10 cellular contexts compared by ENCODE assay signal in the genomic region with DNA sequence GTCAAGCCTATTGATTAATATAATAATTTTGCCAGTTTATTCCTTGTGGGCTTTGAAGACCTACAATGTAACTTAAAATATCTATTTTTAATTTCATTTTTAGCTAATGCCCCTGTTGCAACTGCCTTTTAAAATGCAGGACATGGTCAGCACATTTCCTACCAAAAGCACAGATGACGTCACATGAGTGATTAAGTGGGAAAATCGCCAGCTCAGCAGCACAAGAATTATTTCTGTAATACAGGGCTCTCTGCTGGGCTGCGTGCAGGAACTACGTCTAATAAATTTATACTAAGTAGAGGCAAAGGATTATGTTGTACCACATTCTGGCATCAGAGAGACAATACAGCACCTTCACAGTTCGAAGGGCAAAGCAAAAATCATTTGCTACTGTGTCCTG. TPM values are rescaled to one million over a fixed set of nuclear protein-coding genes. Genes with fewer than 3 reads are reported as not detected.
DNase-seq lines count a peak whose midpoint lies in the region; TF ChIP-seq lines count a peak whose summit lies in the region.
"Had no signal": no experiment of that assay in that cellular context is flagged by ENCODE, and none has a peak within 500 bp of the region (broad histone marks: within the 10 kb centered on the region; RNA-seq: fewer than 3 reads in every experiment).

No MANE protein-coding gene starts in this region.

- H3K27me3 Mint-ChIP-seq in glutamatergic neuron (ENCODE audit: unreplicated experiment), result peaks cover 2% of the 10 kb centered on the region
- H3K27me3 Mint-ChIP-seq in activated T-helper 2 cell treated with anti-CD3 and anti-CD28 coated beads, Interferon-gamma antibody, Interleukin-2, Interleukin-4, amounts not matched to agents 10 μg/mL and 5 μg/mL and 100 μg/mL, durations not matched to agents 14 hours and 24 hours and 36 hours (ENCODE audit: low read depth), result no peaks in the 10 kb centered on the region
- H3K27me3 Mint-ChIP-seq: activated CD4-positive, alpha-beta memory T cell treated with anti-CD3 and anti-CD28 coated beads, Interleukin-2, amount 10 ng/mL, durations not matched to agents 7 days and 5 days had no signal

- H3K4me1 ChIP-seq in ovary (ENCODE audit: insufficient read depth), result no peaks in the 10 kb centered on the region
- H3K4me1 ChIP-seq in Karpas-422 (ENCODE audit: low read length), result peaks cover 17% of the 10 kb centered on the region

- TF ChIP-seq CTCF in WI38 (IDR thresholded peaks at IDR 0.05; ENCODE audit: low read depth, low read length) (no peak), glutamatergic neuron (IDR thresholded peaks at IDR 0.05; ENCODE audit: partially characterized antibody, unreplicated experiment) (no peak), ovary (IDR thresholded peaks at IDR 0.05) (no peak), WERI-Rb-1 (IDR thresholded peaks at IDR 0.05; ENCODE audit: low read depth, low read length) (no peak)

- H3K36me3 Mint-ChIP-seq in glutamatergic neuron (ENCODE audit: unreplicated experiment), result no peaks in the 10 kb centered on the region
- peaks cover 41% of the 10 kb centered on the region for H3K36me3 Mint-ChIP-seq in activated T-helper 2 cell treated with anti-CD3 and anti-CD28 coated beads, Interferon-gamma antibody, Interleukin-2, Interleukin-4, amounts not matched to agents 10 μg/mL and 5 μg/mL and 100 μg/mL, durations not matched to agents 14 hours and 24 hours and 36 hours (ENCODE audit: low read depth)

- H3K27ac ChIP-seq in ovary, result no peak overlapping the region
- no peak overlapping the region; the same call in 1 of the 2 replicates for H3K27ac ChIP-seq in WERI-Rb-1
- H3K27ac ChIP-seq in Karpas-422 (ENCODE audit: low read length), result no peak overlapping the region

- DNase-seq in AG20443 (ENCODE audit: low spot score) (peak; percentile 79), glutamatergic neuron (no peak), ovary (peak; percentile 52 to 81 (median 54)), WERI-Rb-1 (no peak), Karpas-422 (no peak), SW 1271 (lab: John Stamatoyannopoulos, UW) (no peak)
- DNase-seq in activated T-helper 2 cell treated with anti-CD3 and anti-CD28 coated beads, Interferon-gamma antibody, Interleukin-2, Interleukin-4, amounts not matched to agents 10 μg/mL and 5 μg/mL and 100 μg/mL, durations not matched to agents 14 hours and 24 hours and 36 hours (ENCODE audit: low spot score), result no peak
- DNase-seq: activated CD4-positive, alpha-beta memory T cell treated with anti-CD3 and anti-CD28 coated beads, Interleukin-2, amount 10 ng/mL, durations not matched to agents 7 days and 5 days; NCI-H187 had no signal

- H3K4me2 ChIP-seq in Karpas-422 (ENCODE audit: low read depth, low read length, poor library complexity, severe bottlenecking), result no peak overlapping the region

- H3K36me3 ChIP-seq in ovary (no peaks in the 10 kb centered on the region), WERI-Rb-1 (peaks cover 67% of the 10 kb centered on the region), Karpas-422 (ENCODE audit: insufficient read depth, low read length) (peaks cover 25% of the 10 kb centered on the region; the same call in 1 of the 2 replicates)

- no peak overlapping the region for H3K9ac ChIP-seq in Karpas-422 (ENCODE audit: low read length)

- H3K4me1 Mint-ChIP-seq in glutamatergic neuron (ENCODE audit: low read depth, unreplicated experiment), result peaks cover 34% of the 10 kb centered on the region
- H3K4me1 Mint-ChIP-seq in activated T-helper 2 cell treated with anti-CD3 and anti-CD28 coated beads, Interferon-gamma antibody, Interleukin-2, Interleukin-4, amounts not matched to agents 10 μg/mL and 5 μg/mL and 100 μg/mL, durations not matched to agents 14 hours and 24 hours and 36 hours (ENCODE audit: low read depth), result peaks cover 37% of the 10 kb centered on the region

- no peak for TF ChIP-seq EP300 in ovary (IDR thresholded peaks at IDR 0.05)

- H4K20me1 ChIP-seq in Karpas-422 (ENCODE audit: insufficient read depth, low read depth, low read length), result no peaks in the 10 kb centered on the region

- no peak overlapping the region for H2AFZ ChIP-seq in Karpas-422 (ENCODE audit: low read length)

- H3K4me3 ChIP-seq in WI38 (ENCODE audit: low read depth, low read length) (peak overlapping the region; percentile 37; the same call in 1 of the 2 replicates), ovary (no peak overlapping the region), WERI-Rb-1 (ENCODE audit: low read depth, low read length) (no peak overlapping the region), Karpas-422 (ENCODE audit: low read length) (no peak overlapping the region)

- no peak overlapping the region for H3K4me3 Mint-ChIP-seq in glutamatergic neuron (ENCODE audit: unreplicated experiment)
- no peak overlapping the region for H3K4me3 Mint-ChIP-seq in activated T-helper 2 cell treated with anti-CD3 and anti-CD28 coated beads, Interferon-gamma antibody, Interleukin-2, Interleukin-4, amounts not matched to agents 10 μg/mL and 5 μg/mL and 100 μg/mL, durations not matched to agents 14 hours and 24 hours and 36 hours (ENCODE audit: low read depth)
- H3K4me3 Mint-ChIP-seq: activated CD4-positive, alpha-beta memory T cell treated with anti-CD3 and anti-CD28 coated beads, Interleukin-2, amount 10 ng/mL, durations not matched to agents 7 days and 5 days had no signal

- intact Hi-C loops in ovary (cut with DNase I), result no loop called here
- intact Hi-C loops in activated T-helper 2 cell treated with anti-CD3 and anti-CD28 coated beads, Interferon-gamma antibody, Interleukin-2, Interleukin-4, amounts not matched to agents 10 μg/mL and 5 μg/mL and 100 μg/mL, durations not matched to agents 14 hours and 24 hours and 36 hours (cut with micrococcal nuclease), result no loop called here

- no peaks in the 10 kb centered on the region for H3K9me2 ChIP-seq in Karpas-422 (replicated peaks; ENCODE audit: insufficient read depth, low read length)

- H3K79me2 ChIP-seq in Karpas-422 (ENCODE audit: low read length), result peaks cover 88% of the 10 kb centered on the region

- no peaks in the 10 kb centered on the region for H3K9me3 Mint-ChIP-seq in glutamatergic neuron (ENCODE audit: unreplicated experiment)
- H3K9me3 Mint-ChIP-seq in activated T-helper 2 cell treated with anti-CD3 and anti-CD28 coated beads, Interferon-gamma antibody, Interleukin-2, Interleukin-4, amounts not matched to agents 10 μg/mL and 5 μg/mL and 100 μg/mL, durations not matched to agents 14 hours and 24 hours and 36 hours, result no peaks in the 10 kb centered on the region
- H3K9me3 Mint-ChIP-seq: activated CD4-positive, alpha-beta memory T cell treated with anti-CD3 and anti-CD28 coated beads, Interleukin-2, amount 10 ng/mL, durations not matched to agents 7 days and 5 days had no signal

- WGBS in ovary, 3 donors, result 8 to 20% (median 11%) methylated on average over 5 of the region's 5 CpGs

- H3K27ac Mint-ChIP-seq in glutamatergic neuron (ENCODE audit: unreplicated experiment), result peak overlapping the region; percentile 12
- no peak overlapping the region for H3K27ac Mint-ChIP-seq in activated T-helper 2 cell treated with anti-CD3 and anti-CD28 coated beads, Interferon-gamma antibody, Interleukin-2, Interleukin-4, amounts not matched to agents 10 μg/mL and 5 μg/mL and 100 μg/mL, durations not matched to agents 14 hours and 24 hours and 36 hours
- H3K27ac Mint-ChIP-seq: activated CD4-positive, alpha-beta memory T cell treated with anti-CD3 and anti-CD28 coated beads, Interleukin-2, amount 10 ng/mL, durations not matched to agents 7 days and 5 days had no signal

- H3K9me3 ChIP-seq in ovary, result no peaks in the 10 kb centered on the region
- no peaks in the 10 kb centered on the region for H3K9me3 ChIP-seq in WERI-Rb-1 (ENCODE audit: severe bottlenecking)
- H3K9me3 ChIP-seq in Karpas-422 (ENCODE audit: low read length), result no peaks in the 10 kb centered on the region

- H3K27me3 ChIP-seq in ovary (no peaks in the 10 kb centered on the region), WERI-Rb-1 (ENCODE audit: insufficient read depth, low read depth, severe bottlenecking) (no peaks in the 10 kb centered on the region), Karpas-422 (ENCODE audit: low read length) (no peaks in the 10 kb centered on the region)

- no peak for TF ChIP-seq POLR2A in ovary (IDR thresholded peaks at IDR 0.05)

RNA-seq across cellular contexts. Expression of a gene that starts 8.2 kb away (rescaled TPM):
- total RNA-seq in glutamatergic neuron (ENCODE audit: unreplicated experiment) (47.1 TPM), ovary (1 to 10 TPM; 2.1 to 4.8 (median 3.8) TPM)
- 10 to 100 TPM in 1 of 2 donors, 1 to 10 TPM in 1; 2.6 to 10.8 TPM for polyA plus RNA-seq in ovary
- total RNA-seq in Karpas-422 (2014; rRNA removed; shearing (Covaris generic); ENCODE audit: low replicate concordance), result 44.0 and 78.6 TPM in 2 replicates
- 77.8 and 82.8 TPM in 2 replicates for total RNA-seq in activated T-helper 2 cell treated with anti-CD3 and anti-CD28 coated beads, Interferon-gamma antibody, Interleukin-2, Interleukin-4, amounts not matched to agents 10 μg/mL and 5 μg/mL and 100 μg/mL, durations not matched to agents 14 hours and 24 hours and 36 hours

RNA-seq across cellular contexts. Expression of a gene that starts 40.3 kb away (rescaled TPM):
- total RNA-seq in glutamatergic neuron (ENCODE audit: unreplicated experiment) (451 TPM), ovary (1 to 10 TPM in 2 of 7 donors, under 1 TPM in 5; 0.12 to 4.1 (median 0.69) TPM)
- 1 to 10 TPM in 1 of 2 donors, under 1 TPM in 1; 0.58 to 3.0 TPM for polyA plus RNA-seq in ovary
- total RNA-seq in Karpas-422 (2014; rRNA removed; shearing (Covaris generic); ENCODE audit: low replicate concordance), result 17.9 and 26.7 TPM in 2 replicates
- 20.4 and 20.7 TPM in 2 replicates for total RNA-seq in activated T-helper 2 cell treated with anti-CD3 and anti-CD28 coated beads, Interferon-gamma antibody, Interleukin-2, Interleukin-4, amounts not matched to agents 10 μg/mL and 5 μg/mL and 100 μg/mL, durations not matched to agents 14 hours and 24 hours and 36 hours

RNA-seq across cellular contexts. Expression of a gene that starts 44.3 kb away (rescaled TPM):
- total RNA-seq in glutamatergic neuron (ENCODE audit: unreplicated experiment) (0.37 TPM), ovary (under 1 TPM in 2 of 7 donors, not detected in 5; under 0.01 to 0.08 TPM)
- polyA plus RNA-seq in ovary, result under 1 TPM in 1 of 2 donors, not detected in 1; 0.04 TPM
- total RNA-seq in Karpas-422 (2014; rRNA removed; shearing (Covaris generic); ENCODE audit: low replicate concordance), result 0.04 and 0.79 TPM in 2 replicates
- not detected in 2 replicates for total RNA-seq in activated T-helper 2 cell treated with anti-CD3 and anti-CD28 coated beads, Interferon-gamma antibody, Interleukin-2, Interleukin-4, amounts not matched to agents 10 μg/mL and 5 μg/mL and 100 μg/mL, durations not matched to agents 14 hours and 24 hours and 36 hours
- total RNA-seq: activated CD4-positive, alpha-beta memory T cell treated with anti-CD3 and anti-CD28 coated beads, Interleukin-2, amount 10 ng/mL, durations not matched to agents 7 days and 5 days had no signal

RNA-seq across cellular contexts. Expression of a gene that starts 55.4 kb away (rescaled TPM):
- total RNA-seq in glutamatergic neuron (ENCODE audit: unreplicated experiment) (not detected), ovary (under 1 TPM in 4 of 7 donors, not detected in 3; 0.47 to 0.92 (median 0.53) TPM)
- polyA plus RNA-seq in ovary, result under 1 TPM in 1 of 2 donors, not detected in 1; 0.12 TPM
- total RNA-seq in Karpas-422 (2014; rRNA removed; shearing (Covaris generic); ENCODE audit: low replicate concordance), result 0.97 and 4.5 TPM in 2 replicates
- total RNA-seq in activated T-helper 2 cell treated with anti-CD3 and anti-CD28 coated beads, Interferon-gamma antibody, Interleukin-2, Interleukin-4, amounts not matched to agents 10 μg/mL and 5 μg/mL and 100 μg/mL, durations not matched to agents 14 hours and 24 hours and 36 hours, result not detected in 2 replicates
- total RNA-seq: activated CD4-positive, alpha-beta memory T cell treated with anti-CD3 and anti-CD28 coated beads, Interleukin-2, amount 10 ng/mL, durations not matched to agents 7 days and 5 days had no signal

Comparison
In these comparisons a context has a peak if more than half of its experiments do, and no peak if none do; other contexts are left out.
1. DNase-seq: peak in AG20443 (single experiment) and ovary (5 of 5); none in glutamatergic neuron (single experiment), WERI-Rb-1 (single experiment), Karpas-422 (single experiment), activated T-helper 2 cell treated with anti-CD3 and anti-CD28 coated beads, Interferon-gamma antibody, Interleukin-2, Interleukin-4, amounts not matched to agents 10 μg/mL and 5 μg/mL and 100 μg/mL, durations not matched to agents 14 hours and 24 hours and 36 hours (single experiment) and SW 1271 (0 of 2).
2. RNA of a gene that starts 40.3 kb away (total RNA-seq): 451 TPM in glutamatergic neuron (single experiment); 20.4 to 20.7 TPM in activated T-helper 2 cell treated with anti-CD3 and anti-CD28 coated beads, Interferon-gamma antibody, Interleukin-2, Interleukin-4, amounts not matched to agents 10 μg/mL and 5 μg/mL and 100 μg/mL, durations not matched to agents 14 hours and 24 hours and 36 hours, 17.9 to 26.7 TPM in Karpas-422 and 0.12 to 4.1 TPM in ovary; every median in the first group is over 10 times any median in the second.